In genomic region chr6:34154668-34155447, GRCh38 we compare ENCODE assay signal across 8 cellular contexts. TPM values are rescaled to one million over a fixed set of nuclear protein-coding genes. Genes with fewer than 3 reads are reported as not detected.
DNase-seq lines count a peak whose midpoint lies in the region; ATAC-seq and TF ChIP-seq lines count a peak whose summit lies in the region.

No MANE protein-coding gene starts in this region.

- H3K4me1 Mint-ChIP-seq in natural killer cell, result peaks cover 0 to 3% of the 10 kb centered on the region in 2 donors

- TF ChIP-seq CTCF in GM12874 (IDR thresholded peaks at IDR 0.05; ENCODE audit: insufficient read depth, low read depth, low read length) (peak; percentile 99), natural killer cell (IDR thresholded peaks at IDR 0.05) (peak; percentile 84)

- peaks cover 60 to 69% of the 10 kb centered on the region in 2 donors for H3K27me3 Mint-ChIP-seq in natural killer cell (ENCODE audit: low read depth in 2 of 2)

- intact Hi-C loops in natural killer cell (cut with micrococcal nuclease), result loop anchor here (1.0 to 2.0 kb wide), 3 partner anchors 100 to 411 kb away; no protein-coding TSS in a partner anchor

- ATAC-seq in natural killer cell, result peak; percentile 64 to 95 (median 89)
- peak; percentile 76 for ATAC-seq in stimulated activated naive CD8-positive, alpha-beta T cell treated with anti-CD3 and anti-CD28 coated beads, Interleukin-15, Interleukin-2, amounts not matched to agents 100 U/mL and 50 U/mL, for 24 hours

- DNase-seq in 8988T (peak; percentile 95), NCI-H748 treated with DMSO at 0.1 percent for 48 hours (lab: John Stamatoyannopoulos, UW) (peak; percentile 36), activated T-cell treated with anti-CD3 and anti-CD28 coated beads for 1 hour (ENCODE audit: low read depth) (peak; percentile 62), erythroblast (lab: John Stamatoyannopoulos, UW) (peak; percentile 49 to 62), natural killer cell (peak; percentile 55), cortex of kidney (lab: John Stamatoyannopoulos, UW) (no peak)
- peak; percentile 83 for DNase-seq in stimulated activated naive CD8-positive, alpha-beta T cell treated with anti-CD3 and anti-CD28 coated beads, Interleukin-15, Interleukin-2, amounts not matched to agents 100 U/mL and 50 U/mL, for 24 hours

- H3K36me3 Mint-ChIP-seq in natural killer cell, result no peaks in the 10 kb centered on the region

- H3K4me3 Mint-ChIP-seq in natural killer cell, result no peak overlapping the region

- no peaks in the 10 kb centered on the region for H3K9me3 Mint-ChIP-seq in natural killer cell

- no peak for TF ChIP-seq POLR2A in erythroblast (IDR thresholded peaks at IDR 0.05; ENCODE audit: low read length)

- no peak overlapping the region for H3K27ac Mint-ChIP-seq in natural killer cell

RNA-seq across cellular contexts. Expression of gene GRM4, which starts 9.0 kb away (rescaled TPM):
- total RNA-seq in natural killer cell, result not detected
